ENCODE assay signal across 15 cellular contexts in the genomic region with DNA sequence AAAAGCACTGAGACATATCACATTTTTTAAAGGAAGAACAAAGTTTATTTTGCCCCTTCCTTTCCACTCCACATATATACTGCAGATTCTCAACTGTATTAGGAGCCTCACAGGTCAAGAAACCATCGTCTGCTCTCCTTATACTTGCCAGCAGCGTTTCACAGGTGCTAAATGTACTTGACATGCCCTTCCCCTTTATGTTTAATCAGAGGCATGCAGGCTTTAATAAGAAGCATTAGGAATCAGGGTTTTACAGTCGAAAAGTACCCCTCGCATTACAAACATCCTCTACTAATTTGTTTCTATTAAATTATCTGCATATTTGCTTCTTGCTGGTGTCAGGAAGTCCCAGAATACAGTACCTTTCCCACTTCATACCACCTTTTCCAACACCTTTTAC. TPM values are rescaled to one million over a fixed set of nuclear protein-coding genes. Genes with fewer than 3 reads are reported as not detected.
A peak's percentile ranks its signal among the peaks of the same experiment; 100 is the strongest.
DNase-seq lines count a peak whose midpoint lies in the region; FAIRE-seq and TF ChIP-seq lines count a peak whose summit lies in the region.
"Had no signal": no experiment of that assay in that cellular context is flagged by ENCODE, and none has a peak within 500 bp of the region (broad histone marks: within the 10 kb centered on the region; RNA-seq: fewer than 3 reads in every experiment).

No MANE protein-coding gene starts in this region.

- H2BK12ac ChIP-seq in H9 (ENCODE audit: insufficient read length, low read depth, low read length) = no peak overlapping the region

- H3K36me3 ChIP-seq in smooth muscle cell (ENCODE audit: low read depth) = no peaks in the 10 kb centered on the region
- H3K36me3 ChIP-seq in PC-9 (ENCODE audit: low read depth) = no peaks in the 10 kb centered on the region

- no peak overlapping the region for H2BK15ac ChIP-seq in H9 (ENCODE audit: low read depth, low read length)

- peak; percentile 36 to 42 for DNase-seq in SHP77 (lab: John Stamatoyannopoulos, UW)
- no peak for DNase-seq in glutamatergic neuron
- DNase-seq in smooth muscle cell (lab: John Stamatoyannopoulos, UW; ENCODE audit: unreplicated experiment) = no peak
- no peak for DNase-seq in PC-9
- DNase-seq in H54 (ENCODE audit: insufficient read length, low spot score) = no peak
- DNase-seq in H9 = no peak
- DNase-seq: activated CD8-positive, alpha-beta memory T cell treated with anti-CD3 and anti-CD28 coated beads, Interleukin-2, amount 10 ng/mL, durations not matched to agents 7 days and 5 days; activated gamma-delta T cell; cortex of kidney; H7; Right ventricle myocardium superior had no signal

- intact Hi-C loops in PC-9 (cut with micrococcal nuclease; ENCODE audit: unreplicated experiment) = loop anchor here (10.0 kb wide), 1 partner anchor 145 kb away; no protein-coding TSS in a partner anchor

- H2AFZ ChIP-seq in smooth muscle cell (ENCODE audit: low read depth) (no peak overlapping the region), PC-9 (no peak overlapping the region), H9 (ENCODE audit: low read length) (no peak overlapping the region)

- no peak overlapping the region for H3K56ac ChIP-seq in H9 (ENCODE audit: insufficient read length, low read depth, low read length)

- CTCF ChIA-PET in PC-9 (lab: Charles Lee) = no interaction called here

- H3K79me2 ChIP-seq in smooth muscle cell (ENCODE audit: low read depth) (peaks cover 10% of the 10 kb centered on the region), PC-9 (ENCODE audit: low read depth) (peaks cover 12% of the 10 kb centered on the region; the same call in 1 of the 2 replicates), H9 (ENCODE audit: insufficient read depth, low read length) (peaks cover 1% of the 10 kb centered on the region; the same call in 1 of the 2 replicates)

- H3K27me3 Mint-ChIP-seq in IgD-negative memory B cell (no peaks in the 10 kb centered on the region), glutamatergic neuron (ENCODE audit: unreplicated experiment) (peaks cover 9% of the 10 kb centered on the region), H9 (ENCODE audit: low read depth) (peaks cover 2% of the 10 kb centered on the region; the same call in 1 of the 2 replicates)

- no TSS peak for BruUV-seq in PC-9 (replicated peaks; lab: Mats Ljungman, UMichigan)

- H3K79me1 ChIP-seq in H9 (ENCODE audit: insufficient read depth, low read depth, low read length, poor library complexity, severe bottlenecking) = no peaks in the 10 kb centered on the region

- no peak overlapping the region for H3K18ac ChIP-seq in H9 (ENCODE audit: insufficient read length, low read depth, low read length)

- H3K4me1 ChIP-seq in smooth muscle cell (ENCODE audit: low read depth) = peaks cover 11% of the 10 kb centered on the region
- H3K4me1 ChIP-seq in PC-9 (replicated peaks; ENCODE audit: insufficient read depth) = peaks cover 13% of the 10 kb centered on the region
- H3K4me1 ChIP-seq in H9 (ENCODE audit: insufficient read depth, low read length) = peaks cover 6% of the 10 kb centered on the region

- no peak overlapping the region for H3T11ph ChIP-seq in H9 (ENCODE audit: low read length)

- H3K9ac ChIP-seq in smooth muscle cell (ENCODE audit: low read depth) (no peak overlapping the region), H9 (ENCODE audit: extremely low read depth, insufficient read length, low read length) (no peak overlapping the region)

- no peak overlapping the region for H2BK120ac ChIP-seq in H9 (ENCODE audit: low read depth, low read length, poor library complexity, severe bottlenecking)

- H3K4me3 Mint-ChIP-seq in IgD-negative memory B cell (no peak overlapping the region), glutamatergic neuron (ENCODE audit: unreplicated experiment) (peak overlapping the region; percentile 44), H9 (no peak overlapping the region)
- H3K4me3 Mint-ChIP-seq: activated CD8-positive, alpha-beta memory T cell treated with anti-CD3 and anti-CD28 coated beads, Interleukin-2, amount 10 ng/mL, durations not matched to agents 7 days and 5 days; memory B cell had no signal

- H2BK5ac ChIP-seq in H9 (ENCODE audit: insufficient read length, low read length) = no peak overlapping the region

- H3K36me3 Mint-ChIP-seq in IgD-negative memory B cell (no peaks in the 10 kb centered on the region), glutamatergic neuron (ENCODE audit: unreplicated experiment) (no peaks in the 10 kb centered on the region), H9 (ENCODE audit: insufficient read depth in 1 of 3, low read depth in 3 of 3) (no peaks in the 10 kb centered on the region)
- H3K36me3 Mint-ChIP-seq: memory B cell had no signal

- H4K8ac ChIP-seq in H9 (replicated peaks; ENCODE audit: insufficient read length, low read depth, low read length) = no peak overlapping the region

- H4K20me1 ChIP-seq in smooth muscle cell (ENCODE audit: low read depth) = no peaks in the 10 kb centered on the region
- no peaks in the 10 kb centered on the region for H4K20me1 ChIP-seq in PC-9 (ENCODE audit: insufficient read depth)
- H4K20me1 ChIP-seq in H9 (ENCODE audit: control insufficient read depth, insufficient read depth, insufficient read length) = no peaks in the 10 kb centered on the region

- H3K4me1 Mint-ChIP-seq in IgD-negative memory B cell (peaks cover 4 to 13% (median 6%) of the 10 kb centered on the region in 3 donors), glutamatergic neuron (ENCODE audit: low read depth, unreplicated experiment) (peaks cover 12% of the 10 kb centered on the region), H9 (peaks cover 20 to 21% of the 10 kb centered on the region in 2 experiments)

- no peak overlapping the region for H4K91ac ChIP-seq in H9 (ENCODE audit: insufficient read length, low read depth, low read length)

- no peak overlapping the region for H3K23ac ChIP-seq in H9 (ENCODE audit: insufficient read length, low read depth, low read length)

- no peak for TF ChIP-seq CTCF in glutamatergic neuron (IDR thresholded peaks at IDR 0.05; ENCODE audit: partially characterized antibody, unreplicated experiment)
- TF ChIP-seq CTCF in smooth muscle cell (IDR thresholded peaks at IDR 0.05; ENCODE audit: borderline replicate concordance, insufficient read depth, poor library complexity, severe bottlenecking) = no peak
- no peak for TF ChIP-seq CTCF in PC-9 (conservative IDR thresholded peaks at IDR 0.05)
- TF ChIP-seq CTCF in H9 (conservative IDR thresholded peaks at IDR 0.05) = no peak

- H2BK20ac ChIP-seq in H9 (ENCODE audit: low read depth, low read length, poor library complexity, severe bottlenecking) = no peak overlapping the region

- H2AK5ac ChIP-seq in H9 (ENCODE audit: insufficient read length, low read length) = no peak overlapping the region

- H3K4me3 ChIP-seq in smooth muscle cell = no peak overlapping the region
- H3K4me3 ChIP-seq in PC-9 = no peak overlapping the region

- H3K27ac ChIP-seq in smooth muscle cell (ENCODE audit: low read depth) (no peak overlapping the region), PC-9 (no peak overlapping the region), H9 (ENCODE audit: insufficient read length, low read depth, low read length) (no peak overlapping the region)

- H3K9me3 ChIP-seq in smooth muscle cell (replicated peaks; ENCODE audit: low read depth) = no peaks in the 10 kb centered on the region
- no peaks in the 10 kb centered on the region for H3K9me3 ChIP-seq in PC-9 (ENCODE audit: insufficient read depth, low read depth)
- H3K9me3 ChIP-seq in H9 (ENCODE audit: control insufficient read depth, low read depth, low read length) = no peaks in the 10 kb centered on the region

- FAIRE-seq in H54 (lab: Jason Lieb, UNC) = no peak
- FAIRE-seq: G401.6, islet of Langerhans had no signal

- H3F3A ChIP-seq in smooth muscle cell (ENCODE audit: low read depth) = no peaks in the 10 kb centered on the region
- H3F3A ChIP-seq in PC-9 (ENCODE audit: insufficient read depth, low read depth) = peaks cover 12% of the 10 kb centered on the region

- peak overlapping the region; percentile 12 for H3K4me2 ChIP-seq in smooth muscle cell
- H3K4me2 ChIP-seq in PC-9 = no peak overlapping the region
- H3K4me2 ChIP-seq in H9 (ENCODE audit: insufficient read depth, insufficient read length, low read length) = no peak overlapping the region

- H3K27ac Mint-ChIP-seq in IgD-negative memory B cell (peak overlapping the region in 2 of 3 donors; percentile 26 to 30), glutamatergic neuron (ENCODE audit: unreplicated experiment) (no peak overlapping the region), H9 (peak overlapping the region in 1 of 3 experiments; percentile 3; a peak in 1 of 7 replicates)
- H3K27ac Mint-ChIP-seq: activated CD8-positive, alpha-beta memory T cell treated with anti-CD3 and anti-CD28 coated beads, Interleukin-2, amount 10 ng/mL, durations not matched to agents 7 days and 5 days; memory B cell had no signal

- peaks cover 10% of the 10 kb centered on the region for H3K23me2 ChIP-seq in H9 (ENCODE audit: insufficient read length, low read depth, low read length, poor library complexity, severe bottlenecking)

- H3K27me3 ChIP-seq in smooth muscle cell (ENCODE audit: low read depth) = no peaks in the 10 kb centered on the region
- H3K27me3 ChIP-seq in PC-9 (ENCODE audit: insufficient read depth, low read depth) = no peaks in the 10 kb centered on the region
- no peaks in the 10 kb centered on the region for H3K27me3 ChIP-seq in H9 (ENCODE audit: insufficient read depth, low read length)

- H3K9me3 Mint-ChIP-seq in IgD-negative memory B cell (no peaks in the 10 kb centered on the region), glutamatergic neuron (ENCODE audit: unreplicated experiment) (peaks cover 15% of the 10 kb centered on the region), H9 (no peaks in the 10 kb centered on the region; a peak in 1 of 5 replicates)
- H3K9me3 Mint-ChIP-seq: memory B cell had no signal

- no peak for TF ChIP-seq POLR2A in H54 (IDR thresholded peaks at IDR 0.05; ENCODE audit: low read depth, low read length)

- 88% methylated on average over 4 of the region's 4 CpGs for WGBS in smooth muscle cell (ENCODE audit: low lambda C conversion rate)
- no CpG with 5 or more reads among the region's 4 CpGs for WGBS in H9 (ENCODE audit: extremely low coverage, insufficient read length, low lambda C conversion rate)

- no peak overlapping the region for H3K4ac ChIP-seq in H9 (ENCODE audit: low read depth, low read length)

- H4K5ac ChIP-seq in H9 (ENCODE audit: insufficient read length, low read depth, low read length) = no peak overlapping the region

- H3K9me2 ChIP-seq in PC-9 (ENCODE audit: insufficient read depth) = no peaks in the 10 kb centered on the region

- POLR2A ChIA-PET in PC-9 (lab: Charles Lee; ENCODE audit: unreplicated experiment) = no interaction called here

- no peak overlapping the region for H3K14ac ChIP-seq in H9 (ENCODE audit: insufficient read depth, low read length)

RNA-seq across cellular contexts. Expression of gene RAP2A, which starts 3.7 kb away (rescaled TPM):
- polyA plus RNA-seq in IgD-negative memory B cell (1.7 TPM), smooth muscle cell (8.5 and 9.8 TPM in 2 replicates)
- total RNA-seq in glutamatergic neuron (ENCODE audit: unreplicated experiment) (51.2 TPM), smooth muscle cell (24.1 and 34.3 TPM in 2 replicates), PC-9 (2021) (17.7 and 21.5 TPM in 2 replicates), H9 (2021) (31.7 and 32.1 TPM in 2 replicates)

Comparison
In these comparisons a context has a peak if more than half of its experiments do, and no peak if none do; other contexts are left out.
1. DNase-seq: peak in SHP77 (2 of 2); none in glutamatergic neuron (single experiment), smooth muscle cell (single experiment), PC-9 (0 of 2), H54 (single experiment) and H9 (single experiment).